In the genomic region with DNA sequence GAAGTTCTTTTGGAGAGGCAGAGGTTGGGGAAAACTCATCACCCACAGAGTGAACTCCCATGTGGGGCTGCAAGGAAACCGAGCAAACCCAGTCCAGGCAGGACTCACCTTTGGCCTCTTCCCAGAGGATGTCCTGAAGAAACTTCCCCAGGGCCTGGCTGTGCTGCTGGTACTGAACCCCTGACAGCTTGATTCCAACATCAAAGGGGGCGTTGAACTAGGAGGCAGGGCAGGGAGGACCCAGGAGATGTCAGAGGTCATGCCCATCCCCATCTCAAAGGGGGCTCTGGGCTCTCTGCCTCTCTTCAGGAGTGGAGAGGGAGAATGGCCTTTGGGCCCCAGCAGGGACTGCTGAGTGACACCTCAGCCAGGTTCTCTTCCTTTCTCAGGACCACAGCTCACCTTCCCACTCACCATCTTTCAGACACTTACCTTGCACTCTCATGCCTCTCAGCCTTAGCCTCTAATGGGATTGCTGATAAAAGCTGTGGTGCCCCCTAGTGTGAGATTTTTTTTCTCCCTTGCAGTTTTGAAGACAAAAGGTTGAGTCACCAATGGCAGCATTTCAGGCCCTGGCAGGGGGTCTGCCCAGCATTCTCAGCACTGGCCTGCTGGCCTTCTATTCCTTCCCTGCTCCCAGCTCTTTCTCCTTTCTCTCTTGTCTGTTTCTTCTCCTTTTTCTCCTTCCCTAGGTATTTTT, we compare ENCODE assay signal across 8 cellular contexts. TPM values are rescaled to one million over a fixed set of nuclear protein-coding genes. Genes with fewer than 3 reads are reported as not detected.
DNase-seq lines count a peak whose midpoint lies in the region; ATAC-seq, FAIRE-seq and TF ChIP-seq lines count a peak whose summit lies in the region.

No MANE protein-coding gene starts in this region.

- FAIRE-seq in HepG2 (lab: Jason Lieb, UNC) = peak; percentile 67

- H2AFZ ChIP-seq in MM.1S (ENCODE audit: low read length) (no peak overlapping the region), HepG2 (ENCODE audit: low read length) (no peak overlapping the region)

- intact Hi-C loops in HepG2 (cut with micrococcal nuclease; ENCODE audit: unreplicated experiment) = no loop called here

- no peaks in the 10 kb centered on the region for H3K36me3 Mint-ChIP-seq in type B pancreatic cell

- ATAC-seq in HepG2 (peak; percentile 49), GM21390 (IDR thresholded peaks at IDR 0.05; ENCODE audit: unreplicated experiment) (no peak)

- H3K4me1 ChIP-seq in MM.1S (ENCODE audit: low read length) (no peaks in the 10 kb centered on the region), HepG2 (ENCODE audit: insufficient read depth, low read length) (peaks cover 10% of the 10 kb centered on the region)

- no peaks in the 10 kb centered on the region for H3K27me3 ChIP-seq in GM06990 (replicated peaks; ENCODE audit: control insufficient read depth, insufficient read depth, low read length)
- no peaks in the 10 kb centered on the region for H3K27me3 ChIP-seq in MM.1S (replicated peaks; ENCODE audit: insufficient read depth, low read length)
- no peaks in the 10 kb centered on the region for H3K27me3 ChIP-seq in HepG2 (ENCODE audit: control insufficient read depth in 1 of 2, insufficient read depth in 2 of 2, low read length in 2 of 2)

- H4K20me1 ChIP-seq in MM.1S (ENCODE audit: insufficient read depth, low read length) (no peaks in the 10 kb centered on the region), HepG2 (ENCODE audit: insufficient read depth, low read length) (no peaks in the 10 kb centered on the region)

- H3K9me2 ChIP-seq in MM.1S (replicated peaks; ENCODE audit: insufficient read depth, low read length) = no peaks in the 10 kb centered on the region

- CTCF ChIA-PET in HepG2 (lab: Yijun Ruan, JAX; ENCODE audit: low intra/inter-chr PET ratio, low total read pairs) = no interaction called here

- H3K4me3 Mint-ChIP-seq in type B pancreatic cell = no peak overlapping the region

- H3K27ac Mint-ChIP-seq in type B pancreatic cell = no peak overlapping the region

- no peaks in the 10 kb centered on the region for H3K9me3 Mint-ChIP-seq in type B pancreatic cell

- H3K36me3 ChIP-seq in GM06990 (ENCODE audit: control insufficient read depth, insufficient read depth, low read length) (peaks cover 21% of the 10 kb centered on the region), MM.1S (replicated peaks; ENCODE audit: insufficient read depth, low read length) (no peaks in the 10 kb centered on the region), HepG2 (replicated peaks in 1 of 2; ENCODE audit: control insufficient read depth in 1 of 2, insufficient read depth in 2 of 2, low read length in 2 of 2) (peaks cover 15 to 36% of the 10 kb centered on the region in 2 experiments; a peak in 4 of 5 replicates)

- no peak overlapping the region for H3K4me3 ChIP-seq in GM06990 (replicated peaks; ENCODE audit: low read depth, low read length)
- no peak overlapping the region for H3K4me3 ChIP-seq in MM.1S (ENCODE audit: low read length)
- H3K4me3 ChIP-seq in astrocyte of the spinal cord (ENCODE audit: low read depth, low read length) = no peak overlapping the region
- H3K4me3 ChIP-seq in HepG2 (replicated peaks in 1 of 3; ENCODE audit: insufficient read depth in 1 of 3, low read depth in 2 of 3, low read length in 3 of 3) = no peak overlapping the region

- peak; percentile 70 for TF ChIP-seq CTCF in GM06990 (IDR thresholded peaks at IDR 0.05; ENCODE audit: insufficient read depth, low read length, poor library complexity, severe bottlenecking)
- TF ChIP-seq CTCF in MM.1S (IDR thresholded peaks at IDR 0.05; ENCODE audit: low read length) = peak; percentile 42
- no peak for TF ChIP-seq CTCF in astrocyte of the spinal cord (IDR thresholded peaks at IDR 0.05; ENCODE audit: low read depth, low read length)
- peak; percentile 73 for TF ChIP-seq CTCF in HepG2 (CRISPR knock-in tag; IDR thresholded peaks at IDR 0.05)
- TF ChIP-seq CTCF in type B pancreatic cell (conservative IDR thresholded peaks at IDR 0.05) = no peak

- TF ChIP-seq EP300 in HepG2 (IDR thresholded peaks at IDR 0.05; ENCODE audit: low read depth in 2 of 2, low read length in 2 of 2) = no peak
- TF ChIP-seq EP300 in HepG2 (CRISPR knock-in tag; IDR thresholded peaks at IDR 0.05; ENCODE audit: borderline replicate concordance) = no peak

- peaks cover 9% of the 10 kb centered on the region for H3K4me1 Mint-ChIP-seq in type B pancreatic cell (ENCODE audit: unreplicated experiment)

- DNase-seq in GM06990 (ENCODE audit: extremely low read depth, insufficient read length) (no peak), MM.1S (peak; percentile 37), astrocyte of the spinal cord (ENCODE audit: low read depth, low spot score) (peak; percentile 83), HepG2 (ENCODE audit: low spot score) (peak; percentile 70), glomerular visceral epithelial cell (ENCODE audit: extremely low spot score) (no peak), type B pancreatic cell (ENCODE audit: extremely low spot score, unreplicated experiment) (no peak), HuH-7 (ENCODE audit: low spot score) (no peak)

- no peaks in the 10 kb centered on the region for H3K27me3 Mint-ChIP-seq in type B pancreatic cell

- 80% methylated on average over 1 of the region's 2 CpGs for WGBS in HepG2 (ENCODE audit: low lambda C conversion rate)

- POLR2A ChIA-PET in HepG2 (lab: Yijun Ruan, JAX) = interaction anchor here (2.2 kb wide), 1 partner anchor 37 kb away, joined by 6 read pairs; no protein-coding TSS in a partner anchor

- H3K27ac ChIP-seq in MM.1S (ENCODE audit: low read length) = no peak overlapping the region
- no peak overlapping the region for H3K27ac ChIP-seq in HepG2 (ENCODE audit: extremely low read length, insufficient read depth, low read length)

- no TSS peak for BruUV-seq in HepG2 (replicated peaks; lab: Mats Ljungman, UMichigan)

- H3F3A ChIP-seq in MM.1S (ENCODE audit: insufficient read depth, low read length) = no peaks in the 10 kb centered on the region

- TF ChIP-seq POLR2A in HepG2 (IDR thresholded peaks at IDR 0.05; ENCODE audit: insufficient read depth in 1 of 2, low read depth in 2 of 2, low read length in 2 of 2) = no peak

- in situ Hi-C loops in astrocyte of the spinal cord (cut with HindIII; ENCODE audit: low sequenced_read_pairs) = no loop called here
- in situ Hi-C loops in HepG2 (cut with HindIII; ENCODE audit: extremely low pct_ligation_motif_present, low pct_unique_long_range_greater_than_20kb) = no loop called here

- H3K9ac ChIP-seq in MM.1S (ENCODE audit: low read length) (no peak overlapping the region), HepG2 (ENCODE audit: insufficient read depth, low read depth, low read length) (no peak overlapping the region)

- H3K79me2 ChIP-seq in MM.1S (ENCODE audit: low read length) (no peaks in the 10 kb centered on the region), HepG2 (ENCODE audit: insufficient read depth, low read length) (no peaks in the 10 kb centered on the region)

- no peak overlapping the region for H3K4me2 ChIP-seq in MM.1S (ENCODE audit: low read depth, low read length)
- H3K4me2 ChIP-seq in HepG2 (ENCODE audit: low read depth, low read length) = no peak overlapping the region

- no peak for TF ChIP-seq RAD21 in HepG2 (CRISPR knock-in tag; IDR thresholded peaks at IDR 0.05)

- no peaks in the 10 kb centered on the region for H3K9me3 ChIP-seq in MM.1S (replicated peaks; ENCODE audit: insufficient read depth, low read length)
- H3K9me3 ChIP-seq in HepG2 (ENCODE audit: low read length) = no peaks in the 10 kb centered on the region

RNA-seq across cellular contexts. Expression of a gene that starts 6.0 kb away (rescaled TPM):
- total RNA-seq in HepG2 (2016; rRNA removed; fragmentation: Illumina TruSeq; extraction: Trizol) (0.09 TPM in 1 of 2 replicates, not detected in the other), type B pancreatic cell (ENCODE audit: low replicate concordance) (14.3 and 29.6 TPM in 2 replicates)
- 0.71 TPM in 1 of 2 replicates, not detected in the other for total RNA-seq in HepG2 (2016; cell fraction: cytosol; rRNA removed; fragmentation: Illumina TruSeq; extraction: Trizol; ENCODE audit: low read depth)
- total RNA-seq in HepG2 (2016; cell fraction: insoluble cytoplasmic fraction; rRNA removed; fragmentation: Illumina TruSeq; extraction: Trizol) = 0.22 TPM in 1 of 2 replicates, not detected in the other
- total RNA-seq in HepG2 (2016; cell fraction: membrane; rRNA removed; fragmentation: Illumina TruSeq; extraction: Trizol) = not detected in 2 replicates
- not detected in 2 replicates for total RNA-seq in HepG2 (2016; cell fraction: nucleus; rRNA removed; fragmentation: Illumina TruSeq; extraction: Trizol)
- not detected in 2 replicates for polyA plus RNA-seq in HepG2 (2011; rRNA removed)
- polyA plus RNA-seq in HepG2 (2011; cell fraction: cytosol; rRNA removed) = not detected in 2 replicates
- polyA plus RNA-seq in HepG2 (2011; cell fraction: nucleus; rRNA removed) = 0.19 and 0.24 TPM in 2 replicates
- polyA plus RNA-seq in HepG2 (2012) = 0.59 TPM in 1 of 2 replicates, not detected in the other
- not detected in 2 replicates for polyA plus RNA-seq in HepG2 (2016; cell fraction: cytosol; fragmentation: Illumina TruSeq; extraction: Trizol; ENCODE audit: low read depth)
- not detected in 2 replicates for polyA plus RNA-seq in HepG2 (2016; cell fraction: insoluble cytoplasmic fraction; fragmentation: Illumina TruSeq; extraction: Trizol; ENCODE audit: low read depth)
- not detected in 2 replicates for polyA plus RNA-seq in HepG2 (2016; cell fraction: membrane; fragmentation: Illumina TruSeq; extraction: Trizol; ENCODE audit: low read depth)
- polyA plus RNA-seq in HepG2 (2016; cell fraction: nucleus; fragmentation: Illumina TruSeq; extraction: Trizol; ENCODE audit: insufficient read depth, low read depth) = 0.80 and 2.1 TPM in 2 replicates
- polyA minus RNA-seq in HepG2 (2011; rRNA and poly(A)+ RNA removed; ENCODE audit: low replicate concordance) = 0.21 TPM in 1 of 2 replicates, not detected in the other
- polyA minus RNA-seq in HepG2 (2011; cell fraction: cytosol; rRNA and poly(A)+ RNA removed) = not detected in 2 replicates
- polyA minus RNA-seq in HepG2 (2011; cell fraction: nucleus; rRNA and poly(A)+ RNA removed) = 0.87 TPM in 1 of 2 replicates, not detected in the other

RNA-seq across cellular contexts. Expression of a gene that starts 34.2 kb away (rescaled TPM):
- 391 and 418 TPM in 2 replicates for total RNA-seq in HepG2 (2016; rRNA removed; fragmentation: Illumina TruSeq; extraction: Trizol)
- total RNA-seq in HepG2 (2016; cell fraction: cytosol; rRNA removed; fragmentation: Illumina TruSeq; extraction: Trizol; ENCODE audit: low read depth) = 232 and 239 TPM in 2 replicates
- total RNA-seq in HepG2 (2016; cell fraction: insoluble cytoplasmic fraction; rRNA removed; fragmentation: Illumina TruSeq; extraction: Trizol) = 366 and 400 TPM in 2 replicates
- total RNA-seq in HepG2 (2016; cell fraction: membrane; rRNA removed; fragmentation: Illumina TruSeq; extraction: Trizol) = 335 TPM in 2 replicates
- total RNA-seq in HepG2 (2016; cell fraction: nucleus; rRNA removed; fragmentation: Illumina TruSeq; extraction: Trizol) = 176 and 181 TPM in 2 replicates
- 266 and 288 TPM in 2 replicates for polyA plus RNA-seq in HepG2 (2011; rRNA removed)
- polyA plus RNA-seq in HepG2 (2011; cell fraction: cytosol; rRNA removed) = 264 and 374 TPM in 2 replicates
- polyA plus RNA-seq in HepG2 (2011; cell fraction: nucleus; rRNA removed) = 204 and 219 TPM in 2 replicates
- polyA plus RNA-seq in HepG2 (2012) = 224 and 231 TPM in 2 replicates
- polyA plus RNA-seq in HepG2 (2016; cell fraction: cytosol; fragmentation: Illumina TruSeq; extraction: Trizol; ENCODE audit: low read depth) = 171 and 195 TPM in 2 replicates
- 327 and 374 TPM in 2 replicates for polyA plus RNA-seq in HepG2 (2016; cell fraction: insoluble cytoplasmic fraction; fragmentation: Illumina TruSeq; extraction: Trizol; ENCODE audit: low read depth)
- polyA plus RNA-seq in HepG2 (2016; cell fraction: membrane; fragmentation: Illumina TruSeq; extraction: Trizol; ENCODE audit: low read depth) = 204 and 212 TPM in 2 replicates
- polyA plus RNA-seq in HepG2 (2016; cell fraction: nucleus; fragmentation: Illumina TruSeq; extraction: Trizol; ENCODE audit: insufficient read depth, low read depth) = 222 and 239 TPM in 2 replicates
- polyA minus RNA-seq in HepG2 (2011; rRNA and poly(A)+ RNA removed; ENCODE audit: low replicate concordance) = 289 and 526 TPM in 2 replicates
- 174 and 198 TPM in 2 replicates for polyA minus RNA-seq in HepG2 (2011; cell fraction: cytosol; rRNA and poly(A)+ RNA removed)
- 192 and 208 TPM in 2 replicates for polyA minus RNA-seq in HepG2 (2011; cell fraction: nucleus; rRNA and poly(A)+ RNA removed)
- 134 and 183 TPM in 2 replicates for total RNA-seq in type B pancreatic cell (ENCODE audit: low replicate concordance)

RNA-seq across cellular contexts. Expression of a gene that starts 38.5 kb away (rescaled TPM):
- total RNA-seq in HepG2 (2016; rRNA removed; fragmentation: Illumina TruSeq; extraction: Trizol) (21.9 and 23.9 TPM in 2 replicates), type B pancreatic cell (ENCODE audit: low replicate concordance) (31.3 and 34.6 TPM in 2 replicates)
- total RNA-seq in HepG2 (2016; cell fraction: cytosol; rRNA removed; fragmentation: Illumina TruSeq; extraction: Trizol; ENCODE audit: low read depth) = 6.6 and 7.4 TPM in 2 replicates
- 20.1 and 20.5 TPM in 2 replicates for total RNA-seq in HepG2 (2016; cell fraction: insoluble cytoplasmic fraction; rRNA removed; fragmentation: Illumina TruSeq; extraction: Trizol)
- total RNA-seq in HepG2 (2016; cell fraction: membrane; rRNA removed; fragmentation: Illumina TruSeq; extraction: Trizol) = 26.1 and 26.9 TPM in 2 replicates
- total RNA-seq in HepG2 (2016; cell fraction: nucleus; rRNA removed; fragmentation: Illumina TruSeq; extraction: Trizol) = 23.9 and 28.8 TPM in 2 replicates
- 12.1 and 17.1 TPM in 2 replicates for polyA plus RNA-seq in HepG2 (2011; rRNA removed)
- 12.0 and 14.6 TPM in 2 replicates for polyA plus RNA-seq in HepG2 (2011; cell fraction: cytosol; rRNA removed)
- 28.5 and 29.0 TPM in 2 replicates for polyA plus RNA-seq in HepG2 (2011; cell fraction: nucleus; rRNA removed)
- polyA plus RNA-seq in HepG2 (2012) = 21.4 and 21.6 TPM in 2 replicates
- 7.7 and 8.7 TPM in 2 replicates for polyA plus RNA-seq in HepG2 (2016; cell fraction: cytosol; fragmentation: Illumina TruSeq; extraction: Trizol; ENCODE audit: low read depth)
- 25.2 and 26.4 TPM in 2 replicates for polyA plus RNA-seq in HepG2 (2016; cell fraction: insoluble cytoplasmic fraction; fragmentation: Illumina TruSeq; extraction: Trizol; ENCODE audit: low read depth)
- polyA plus RNA-seq in HepG2 (2016; cell fraction: membrane; fragmentation: Illumina TruSeq; extraction: Trizol; ENCODE audit: low read depth) = 25.5 and 26.0 TPM in 2 replicates
- polyA plus RNA-seq in HepG2 (2016; cell fraction: nucleus; fragmentation: Illumina TruSeq; extraction: Trizol; ENCODE audit: insufficient read depth, low read depth) = 29.9 and 30.2 TPM in 2 replicates
- 33.5 and 56.4 TPM in 2 replicates for polyA minus RNA-seq in HepG2 (2011; rRNA and poly(A)+ RNA removed; ENCODE audit: low replicate concordance)
- 8.4 and 9.5 TPM in 2 replicates for polyA minus RNA-seq in HepG2 (2011; cell fraction: cytosol; rRNA and poly(A)+ RNA removed)
- 60.3 and 66.9 TPM in 2 replicates for polyA minus RNA-seq in HepG2 (2011; cell fraction: nucleus; rRNA and poly(A)+ RNA removed)

Comparison
In these comparisons a context has a peak if more than half of its experiments do, and no peak if none do; other contexts are left out.
1. DNase-seq: peak in MM.1S (single experiment), astrocyte of the spinal cord (single experiment) and HepG2 (single experiment); none in GM06990 (single experiment), glomerular visceral epithelial cell (single experiment), type B pancreatic cell (single experiment) and HuH-7 (single experiment).
2. CTCF ChIP-seq: peak in GM06990 (single experiment), MM.1S (single experiment) and HepG2 (single experiment); none in astrocyte of the spinal cord (single experiment) and type B pancreatic cell (single experiment).